In genomic region chr13:41742917-41743552, GRCh38 we compare ENCODE assay signal across 22 cellular contexts.
"Had no signal": no experiment of that assay in that cellular context is flagged by ENCODE, and none has a peak within 500 bp of the region (broad histone marks: within the 10 kb centered on the region; RNA-seq: fewer than 3 reads in every experiment).

No MANE protein-coding gene starts in this region.

- H2AFZ ChIP-seq: hepatocyte had no signal

- H3K79me2 ChIP-seq: hepatocyte had no signal

- H3K36me3 ChIP-seq: ascending aorta, brain microvascular endothelial cell, colonic mucosa, esophagus squamous epithelium, pancreas had no signal

- H3K9me3 ChIP-seq: ascending aorta, colonic mucosa, esophagus squamous epithelium, pancreas, tibial artery had no signal

- H3K4me3 ChIP-seq: ascending aorta, colonic mucosa, dorsolateral prefrontal cortex, esophagus squamous epithelium, hepatocyte, pancreas, tibial artery had no signal

- H3K4me2 ChIP-seq: hepatocyte had no signal

- FAIRE-seq: endothelial cell of umbilical vein, small intestine, urothelium cell line had no signal

- H3K27me3 ChIP-seq: ascending aorta, brain microvascular endothelial cell, colonic mucosa, dorsolateral prefrontal cortex, esophagus squamous epithelium, hepatocyte, pancreas, tibial artery had no signal

- DNase-seq: activated T-cell treated with anti-CD3 and anti-CD28 coated beads, Interleukin-2, amount 50 U/mL, for 1 hour; brain microvascular endothelial cell; colonic mucosa; dorsolateral prefrontal cortex; effector memory CD8-positive, alpha-beta T cell; esophagus squamous epithelium; mesenchymal stem cell; nephron progenitor cell; pancreas; small intestine; stimulated activated CD4-positive, alpha-beta T cell treated with anti-CD3 and anti-CD28 coated beads, Interleukin-2, amount 100 ng/mL, for 24 hours; stimulated activated naive CD8-positive, alpha-beta T cell treated with anti-CD3 and anti-CD28 coated beads, Interleukin-15, amount 100 ng/mL, for 72 hours; T-helper 9 cell; tibial artery had no signal

- ATAC-seq: activated naive CD4-positive, alpha-beta T cell treated with anti-CD3 and anti-CD28 coated beads, Interleukin-2, amount 50 U/mL, for 72 hours; activated T-helper 17 cell treated with anti-CD3 and anti-CD28 coated beads, Interleukin-2, amount 50 U/mL, for 72 hours; effector memory CD8-positive, alpha-beta T cell; sciatic nerve; stimulated activated effector memory CD8-positive, alpha-beta T cell treated with anti-CD3 and anti-CD28 coated beads, Interleukin-12 subunit alpha, Interleukin-12 subunit beta, amount 100 ng/mL, for 72 hours; stimulated activated naive CD8-positive, alpha-beta T cell treated with anti-CD3 and anti-CD28 coated beads, Interleukin-15, amount 100 ng/mL, for 72 hours had no signal

- H3K4me1 ChIP-seq: ascending aorta, colonic mucosa, esophagus squamous epithelium, pancreas had no signal

- H3K27ac ChIP-seq: ascending aorta, brain microvascular endothelial cell, colonic mucosa, dorsolateral prefrontal cortex, esophagus squamous epithelium, hepatocyte, pancreas, tibial artery had no signal
